ENCODE assay signal across 10 cellular contexts in genomic region chr10:104309980-104310978, GRCh38. TPM values are rescaled to one million over a fixed set of nuclear protein-coding genes. Genes with fewer than 3 reads are reported as not detected.
DNase-seq lines count a peak whose midpoint lies in the region; ATAC-seq and TF ChIP-seq lines count a peak whose summit lies in the region.
"Had no signal": no experiment of that assay in that cellular context is flagged by ENCODE, and none has a peak within 500 bp of the region (broad histone marks: within the 10 kb centered on the region; RNA-seq: fewer than 3 reads in every experiment).

No MANE protein-coding gene starts in this region.

- H3K27ac Mint-ChIP-seq in T-helper 17 cell, result peak overlapping the region; percentile 9
- H3K27ac Mint-ChIP-seq in stimulated activated effector memory CD8-positive, alpha-beta T cell treated with anti-CD3 and anti-CD28 coated beads, Interleukin-12 subunit alpha, Interleukin-12 subunit beta, amount 100 ng/mL, for 72 hours, result no peak overlapping the region

- TF ChIP-seq EP300 in sigmoid colon (IDR thresholded peaks at IDR 0.05), result no peak

- no peaks in the 10 kb centered on the region for H3K9me3 ChIP-seq in T-helper 17 cell (ENCODE audit: control insufficient read depth, low read length, poor library complexity, severe bottlenecking)
- H3K9me3 ChIP-seq in sigmoid colon, result no peaks in the 10 kb centered on the region

- H3K27me3 Mint-ChIP-seq in T-helper 17 cell, result peaks cover 5% of the 10 kb centered on the region

- ATAC-seq in T-helper 17 cell (no peak), GM21786 (IDR thresholded peaks at IDR 0.05; ENCODE audit: unreplicated experiment) (no peak)
- no peak for ATAC-seq in stimulated activated effector memory CD8-positive, alpha-beta T cell treated with anti-CD3 and anti-CD28 coated beads, Interleukin-12 subunit alpha, Interleukin-12 subunit beta, amount 100 ng/mL, for 72 hours

- H3K36me3 Mint-ChIP-seq in T-helper 17 cell (ENCODE audit: low read depth), result no peaks in the 10 kb centered on the region
- peaks cover 57% of the 10 kb centered on the region for H3K36me3 Mint-ChIP-seq in stimulated activated effector memory CD8-positive, alpha-beta T cell treated with anti-CD3 and anti-CD28 coated beads, Interleukin-12 subunit alpha, Interleukin-12 subunit beta, amount 100 ng/mL, for 72 hours

- WGBS in sigmoid colon, 2 donors, result 89 to 92% methylated on average over 15 of the region's 15 CpGs

- no peak overlapping the region for H3K4me3 Mint-ChIP-seq in T-helper 17 cell
- H3K4me3 Mint-ChIP-seq in stimulated activated effector memory CD8-positive, alpha-beta T cell treated with anti-CD3 and anti-CD28 coated beads, Interleukin-12 subunit alpha, Interleukin-12 subunit beta, amount 100 ng/mL, for 72 hours, result no peak overlapping the region

- peaks cover 0 to 16% (median 6%) of the 10 kb centered on the region in 4 donors for H3K4me1 ChIP-seq in sigmoid colon

- peak; percentile 87 for DNase-seq in ELR (ENCODE audit: low read depth)
- DNase-seq in T-helper 17 cell, result no peak
- peak; percentile 96 to 98 for DNase-seq in foreskin fibroblast
- DNase-seq in sigmoid colon, result peak; percentile 67
- DNase-seq in stimulated activated effector memory CD8-positive, alpha-beta T cell treated with anti-CD3 and anti-CD28 coated beads, Interleukin-12 subunit alpha, Interleukin-12 subunit beta, amount 100 ng/mL, for 72 hours (ENCODE audit: low spot score in 2 of 2), result no peak
- DNase-seq in cerebellar nuclear complex (lab: John Stamatoyannopoulos, UW), result no peak
- no peak for DNase-seq in NAMALWA (ENCODE audit: low spot score)
- DNase-seq: activated CD4-positive, CD25-positive, alpha-beta regulatory T cell; NCI-H446 treated with DMSO at 0.1 percent for 48 hours had no signal

- TF ChIP-seq CTCF in foreskin fibroblast (IDR thresholded peaks at IDR 0.05; ENCODE audit: low read depth, low read length) (no peak), sigmoid colon (IDR thresholded peaks at IDR 0.05) (no peak)

- H3K4me3 ChIP-seq in foreskin fibroblast (ENCODE audit: low read depth in 1 of 2, low read length in 2 of 2) (no peak overlapping the region), sigmoid colon (no peak overlapping the region)

- intact Hi-C loops in sigmoid colon (cut with DNase I), result no loop called here

- no peak for TF ChIP-seq POLR2A in sigmoid colon (IDR thresholded peaks at IDR 0.05)

- peaks cover 16 to 44% (median 29%) of the 10 kb centered on the region in 4 donors for H3K36me3 ChIP-seq in sigmoid colon

- peaks cover 32% of the 10 kb centered on the region for H3K4me1 Mint-ChIP-seq in T-helper 17 cell
- peaks cover 51% of the 10 kb centered on the region for H3K4me1 Mint-ChIP-seq in stimulated activated effector memory CD8-positive, alpha-beta T cell treated with anti-CD3 and anti-CD28 coated beads, Interleukin-12 subunit alpha, Interleukin-12 subunit beta, amount 100 ng/mL, for 72 hours

- no peaks in the 10 kb centered on the region for H3K9me3 Mint-ChIP-seq in stimulated activated effector memory CD8-positive, alpha-beta T cell treated with anti-CD3 and anti-CD28 coated beads, Interleukin-12 subunit alpha, Interleukin-12 subunit beta, amount 100 ng/mL, for 72 hours

- no peaks in the 10 kb centered on the region for H3K27me3 ChIP-seq in sigmoid colon

- H3K27ac ChIP-seq in sigmoid colon, result peak overlapping the region in 2 of 4 donors; percentile 27 to 55

RNA-seq across cellular contexts. Expression of gene ITPRIP, which starts 28.0 kb away (rescaled TPM):
- total RNA-seq in T-helper 17 cell (10 to 100 TPM; 30.6 to 47.1 TPM), sigmoid colon (10 to 100 TPM; 11.4 to 22.4 (median 15.3) TPM)
- 1 to 10 TPM; 1.2 to 8.6 (median 1.6) TPM for polyA plus RNA-seq in sigmoid colon

RNA-seq across cellular contexts. Expression of gene GSTO2, which starts 41.3 kb away (rescaled TPM):
- total RNA-seq in T-helper 17 cell, result 1 to 10 TPM in 1 of 2 donors, under 1 TPM in 1; 0.70 to 1.1 TPM
- 1 to 10 TPM in 3 of 4 donors, under 1 TPM in 1; 0.68 to 2.1 (median 1.4) TPM for total RNA-seq in sigmoid colon
- 10 to 100 TPM in 2 of 3 donors, 1 to 10 TPM in 1; 9.7 to 13.2 (median 12.2) TPM for polyA plus RNA-seq in sigmoid colon

RNA-seq across cellular contexts. Expression of gene CFAP58, which starts 43.4 kb away (rescaled TPM):
- not detected for total RNA-seq in T-helper 17 cell
- total RNA-seq in sigmoid colon, result 1 to 10 TPM in 1 of 4 donors, under 1 TPM in 3; 0.36 to 1.1 (median 0.61) TPM
- under 1 TPM in 1 of 3 donors, not detected in 2; 0.09 TPM for polyA plus RNA-seq in sigmoid colon

RNA-seq across cellular contexts. Expression of gene GSTO1, which starts 55.6 kb away (rescaled TPM):
- 10 to 100 TPM; 37.9 to 52.6 TPM for total RNA-seq in T-helper 17 cell
- 100 to 1,000 TPM in 3 of 4 donors, 10 to 100 TPM in 1; 77.5 to 178 (median 131) TPM for total RNA-seq in sigmoid colon
- polyA plus RNA-seq in sigmoid colon, result 100 to 1,000 TPM; 107 to 189 (median 141) TPM

Comparison
In these comparisons a context has a peak if more than half of its experiments do, and no peak if none do; other contexts are left out.
1. DNase-seq: peak in ELR (single experiment), foreskin fibroblast (2 of 2) and sigmoid colon (single experiment); none in T-helper 17 cell (0 of 3), stimulated activated effector memory CD8-positive, alpha-beta T cell treated with anti-CD3 and anti-CD28 coated beads, Interleukin-12 subunit alpha, Interleukin-12 subunit beta, amount 100 ng/mL, for 72 hours (0 of 2), cerebellar nuclear complex (0 of 2) and NAMALWA (single experiment).